19 cellular contexts compared by ENCODE assay signal in the genomic region with DNA sequence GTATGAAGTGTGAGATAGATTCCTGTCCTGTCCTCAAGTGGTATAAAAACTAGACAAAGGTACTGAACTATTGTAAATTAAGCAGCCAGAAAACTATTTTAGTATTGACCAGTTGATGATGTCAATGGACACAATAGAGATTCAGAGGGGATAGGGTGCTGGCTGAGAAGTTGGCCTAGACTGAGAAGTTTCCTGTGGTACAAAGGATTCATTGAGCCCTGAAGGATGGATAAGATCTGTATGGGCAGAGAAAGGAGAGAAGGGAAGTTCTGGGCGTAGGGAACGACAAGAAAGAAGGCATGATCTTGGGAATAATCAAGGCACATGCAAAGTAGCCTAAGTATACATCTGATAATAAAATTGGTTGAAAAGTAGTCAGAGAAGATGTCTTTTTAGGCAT. TPM values are rescaled to one million over a fixed set of nuclear protein-coding genes. Genes with fewer than 3 reads are reported as not detected.
A peak's percentile ranks its signal among the peaks of the same experiment; 100 is the strongest.
DNase-seq lines count a peak whose midpoint lies in the region; ATAC-seq and TF ChIP-seq lines count a peak whose summit lies in the region.
"Had no signal": no experiment of that assay in that cellular context is flagged by ENCODE, and none has a peak within 500 bp of the region (broad histone marks: within the 10 kb centered on the region; RNA-seq: fewer than 3 reads in every experiment).

No MANE protein-coding gene starts in this region.

- H3K36me3 ChIP-seq in GM23338 (ENCODE audit: insufficient read depth) = no peaks in the 10 kb centered on the region
- H3K36me3 ChIP-seq: breast epithelium, tibial artery had no signal

- no peaks in the 10 kb centered on the region for H3K79me2 ChIP-seq in GM23338 (replicated peaks; ENCODE audit: insufficient read depth)

- H3K27me3 ChIP-seq in GM23338 (ENCODE audit: insufficient read depth) = no peaks in the 10 kb centered on the region
- H3K27me3 ChIP-seq: breast epithelium, foreskin keratinocyte, tibial artery had no signal

- no peaks in the 10 kb centered on the region for H3K9me3 Mint-ChIP-seq in activated CD4-positive, alpha-beta T cell treated with anti-CD3 and anti-CD28 coated beads, Interleukin-2, amount 10 ng/mL, durations not matched to agents 7 days and 5 days
- H3K9me3 Mint-ChIP-seq in GM23338 (no peaks in the 10 kb centered on the region), nephron progenitor cell (no peaks in the 10 kb centered on the region)
- no peaks in the 10 kb centered on the region for H3K9me3 Mint-ChIP-seq in activated T-helper 2 cell treated with anti-CD3 and anti-CD28 coated beads, Interferon-gamma antibody, Interleukin-2, Interleukin-4, amounts not matched to agents 10 μg/mL and 5 μg/mL and 100 μg/mL, durations not matched to agents 14 hours and 24 hours and 36 hours
- H3K9me3 Mint-ChIP-seq: dendritic cell treated with granulocyte-macrophage colony-stimulating factor and Interleukin-4, amounts not matched to agents 40 ng/mL and 50 ng/mL, for 4 days had no signal

- H3K9me2 ChIP-seq in GM23338 (ENCODE audit: insufficient read depth) = peaks cover 8% of the 10 kb centered on the region; the same call in 1 of the 2 replicates

- no peak overlapping the region for H3K4me2 ChIP-seq in GM23338
- H3K4me2 ChIP-seq: A549, PC-9 had no signal

- H3K4me1 ChIP-seq in GM23338 (ENCODE audit: insufficient read depth) = peaks cover 36% of the 10 kb centered on the region
- H3K4me1 ChIP-seq: breast epithelium had no signal

- H2AFZ ChIP-seq in GM23338 = 0 out of 2 replicates have a peak overlapping the region, but pooled peaks have one; percentile 28
- H2AFZ ChIP-seq: PC-9 had no signal

- peaks cover 12% of the 10 kb centered on the region for H3F3A ChIP-seq in GM23338 (replicated peaks; ENCODE audit: low read depth)

- CTCF ChIA-PET in activated CD4-positive, alpha-beta T cell treated with anti-CD3 and anti-CD28 coated beads, Interleukin-2, amount 10 ng/mL, durations not matched to agents 7 days and 5 days (lab: Charles Lee) = interaction anchor here (4.9 kb wide), 1 partner anchor 12 kb away, joined by 43 read pairs; no protein-coding TSS in a partner anchor

- no peaks in the 10 kb centered on the region for H4K20me1 ChIP-seq in GM23338 (replicated peaks; ENCODE audit: insufficient read depth)

- POLR2A ChIA-PET in activated CD4-positive, alpha-beta T cell treated with anti-CD3 and anti-CD28 coated beads, Interleukin-2, amount 10 ng/mL, durations not matched to agents 7 days and 5 days (lab: Charles Lee) = no interaction called here

- H3K27ac ChIP-seq in GM23338 (ENCODE audit: low read depth) = no peak overlapping the region
- H3K27ac ChIP-seq: A549, breast epithelium, epithelial cell of prostate, foreskin keratinocyte, PC-9, tibial artery had no signal

- no peaks in the 10 kb centered on the region for H3K27me3 Mint-ChIP-seq in activated CD4-positive, alpha-beta T cell treated with anti-CD3 and anti-CD28 coated beads, Interleukin-2, amount 10 ng/mL, durations not matched to agents 7 days and 5 days
- peaks cover 5% of the 10 kb centered on the region for H3K27me3 Mint-ChIP-seq in GM23338 (ENCODE audit: insufficient read depth, low read depth, poor library complexity)
- no peaks in the 10 kb centered on the region for H3K27me3 Mint-ChIP-seq in activated T-helper 2 cell treated with anti-CD3 and anti-CD28 coated beads, Interferon-gamma antibody, Interleukin-2, Interleukin-4, amounts not matched to agents 10 μg/mL and 5 μg/mL and 100 μg/mL, durations not matched to agents 14 hours and 24 hours and 36 hours (ENCODE audit: low read depth)
- peaks cover 9% of the 10 kb centered on the region for H3K27me3 Mint-ChIP-seq in nephron progenitor cell (ENCODE audit: low read depth, poor library complexity)
- H3K27me3 Mint-ChIP-seq: dendritic cell treated with granulocyte-macrophage colony-stimulating factor and Interleukin-4, amounts not matched to agents 40 ng/mL and 50 ng/mL, for 4 days had no signal

- peaks cover 93% of the 10 kb centered on the region for H3K4me1 Mint-ChIP-seq in activated CD4-positive, alpha-beta T cell treated with anti-CD3 and anti-CD28 coated beads, Interleukin-2, amount 10 ng/mL, durations not matched to agents 7 days and 5 days
- H3K4me1 Mint-ChIP-seq in GM23338 (peaks cover 29% of the 10 kb centered on the region), nephron progenitor cell (peaks cover 41% of the 10 kb centered on the region)
- peaks cover 92% of the 10 kb centered on the region for H3K4me1 Mint-ChIP-seq in activated T-helper 2 cell treated with anti-CD3 and anti-CD28 coated beads, Interferon-gamma antibody, Interleukin-2, Interleukin-4, amounts not matched to agents 10 μg/mL and 5 μg/mL and 100 μg/mL, durations not matched to agents 14 hours and 24 hours and 36 hours (ENCODE audit: low read depth)

- peaks cover 96% of the 10 kb centered on the region for H3K36me3 Mint-ChIP-seq in activated CD4-positive, alpha-beta T cell treated with anti-CD3 and anti-CD28 coated beads, Interleukin-2, amount 10 ng/mL, durations not matched to agents 7 days and 5 days (ENCODE audit: low read depth)
- H3K36me3 Mint-ChIP-seq in GM23338 (ENCODE audit: low read depth) = no peaks in the 10 kb centered on the region
- H3K36me3 Mint-ChIP-seq in activated T-helper 2 cell treated with anti-CD3 and anti-CD28 coated beads, Interferon-gamma antibody, Interleukin-2, Interleukin-4, amounts not matched to agents 10 μg/mL and 5 μg/mL and 100 μg/mL, durations not matched to agents 14 hours and 24 hours and 36 hours (ENCODE audit: low read depth) = peaks cover 97% of the 10 kb centered on the region
- no peaks in the 10 kb centered on the region for H3K36me3 Mint-ChIP-seq in nephron progenitor cell (ENCODE audit: low read depth)

- TF ChIP-seq CTCF in GM23338 (conservative IDR thresholded peaks at IDR 0.05; ENCODE audit: low read depth in 2 of 2) = no peak
- no peak for TF ChIP-seq CTCF in nephron progenitor cell (IDR thresholded peaks at IDR 0.05)

- H3K4me3 Mint-ChIP-seq in activated CD4-positive, alpha-beta T cell treated with anti-CD3 and anti-CD28 coated beads, Interleukin-2, amount 10 ng/mL, durations not matched to agents 7 days and 5 days = peak overlapping the region; percentile 73
- no peak overlapping the region for H3K4me3 Mint-ChIP-seq in GM23338
- peak overlapping the region; percentile 78 for H3K4me3 Mint-ChIP-seq in activated T-helper 2 cell treated with anti-CD3 and anti-CD28 coated beads, Interferon-gamma antibody, Interleukin-2, Interleukin-4, amounts not matched to agents 10 μg/mL and 5 μg/mL and 100 μg/mL, durations not matched to agents 14 hours and 24 hours and 36 hours (ENCODE audit: low read depth)
- H3K4me3 Mint-ChIP-seq in nephron progenitor cell = no peak overlapping the region
- H3K4me3 Mint-ChIP-seq: dendritic cell treated with granulocyte-macrophage colony-stimulating factor and Interleukin-4, amounts not matched to agents 40 ng/mL and 50 ng/mL, for 4 days had no signal

- intact Hi-C loops in activated T-helper 2 cell treated with anti-CD3 and anti-CD28 coated beads, Interferon-gamma antibody, Interleukin-2, Interleukin-4, amounts not matched to agents 10 μg/mL and 5 μg/mL and 100 μg/mL, durations not matched to agents 14 hours and 24 hours and 36 hours (cut with micrococcal nuclease) = no loop called here

- no peak overlapping the region for H3K4me3 ChIP-seq in GM23338
- H3K4me3 ChIP-seq: A549, breast epithelium, PC-9, tibial artery had no signal

- ATAC-seq in GM23338 (no peak), HG02678 (IDR thresholded peaks at IDR 0.05; ENCODE audit: unreplicated experiment) (no peak), GM18498 (IDR thresholded peaks at IDR 0.05; ENCODE audit: unreplicated experiment) (no peak), GM21528 (IDR thresholded peaks at IDR 0.05; ENCODE audit: low FRiP score, unreplicated experiment) (no peak)
- ATAC-seq: A549, foreskin keratinocyte, SK-N-SH treated with all-trans-retinoic acid at 6 μM for 48 hours had no signal

- no peak for DNase-seq in activated CD4-positive, alpha-beta T cell treated with anti-CD3 and anti-CD28 coated beads, Interleukin-2, amount 10 ng/mL, durations not matched to agents 7 days and 5 days
- DNase-seq in activated CD4-positive, alpha-beta T cell treated with anti-CD3 and anti-CD28 coated beads, Interleukin-2, amount 50 U/mL, for 1 hour = no peak
- DNase-seq in GM23338 (ENCODE audit: low spot score) = no peak
- no peak for DNase-seq in activated T-helper 2 cell treated with anti-CD3 and anti-CD28 coated beads, Interferon-gamma antibody, Interleukin-2, Interleukin-4, amounts not matched to agents 10 μg/mL and 5 μg/mL and 100 μg/mL, durations not matched to agents 14 hours and 24 hours and 36 hours (ENCODE audit: low spot score)
- DNase-seq in nephron progenitor cell = no peak
- DNase-seq: DMS79, foreskin keratinocyte, NCI-H1417, NCI-H82, PC-9, tibial artery had no signal

- peak overlapping the region; percentile 94 for H3K27ac Mint-ChIP-seq in activated CD4-positive, alpha-beta T cell treated with anti-CD3 and anti-CD28 coated beads, Interleukin-2, amount 10 ng/mL, durations not matched to agents 7 days and 5 days
- H3K27ac Mint-ChIP-seq in GM23338 = no peak overlapping the region
- peak overlapping the region; percentile 90 for H3K27ac Mint-ChIP-seq in activated T-helper 2 cell treated with anti-CD3 and anti-CD28 coated beads, Interferon-gamma antibody, Interleukin-2, Interleukin-4, amounts not matched to agents 10 μg/mL and 5 μg/mL and 100 μg/mL, durations not matched to agents 14 hours and 24 hours and 36 hours
- peak overlapping the region; percentile 2 for H3K27ac Mint-ChIP-seq in nephron progenitor cell
- H3K27ac Mint-ChIP-seq: dendritic cell treated with granulocyte-macrophage colony-stimulating factor and Interleukin-4, amounts not matched to agents 40 ng/mL and 50 ng/mL, for 4 days had no signal

RNA-seq across cellular contexts. Expression of gene DAD1, which starts 44.6 kb away (rescaled TPM):
- 100 to 1,000 TPM; 169 to 233 TPM for total RNA-seq in activated CD4-positive, alpha-beta T cell treated with anti-CD3 and anti-CD28 coated beads, Interleukin-2, amount 10 ng/mL, durations not matched to agents 7 days and 5 days
- total RNA-seq in GM23338 (2014; rRNA removed; shearing (Covaris generic)) = 180 and 213 TPM in 2 replicates
- polyA plus RNA-seq in GM23338 (2016; fragmentation: Nextera tagmentation; extraction: Ambion mirVana) = 236 and 252 TPM in 2 replicates
- 246 and 256 TPM in 2 replicates for total RNA-seq in activated T-helper 2 cell treated with anti-CD3 and anti-CD28 coated beads, Interferon-gamma antibody, Interleukin-2, Interleukin-4, amounts not matched to agents 10 μg/mL and 5 μg/mL and 100 μg/mL, durations not matched to agents 14 hours and 24 hours and 36 hours

RNA-seq across cellular contexts. Expression of gene ABHD4, which starts 53.7 kb away (rescaled TPM):
- 10 to 100 TPM in 1 of 2 experiments, 1 to 10 TPM in 1; 8.3 to 10.4 TPM for total RNA-seq in activated CD4-positive, alpha-beta T cell treated with anti-CD3 and anti-CD28 coated beads, Interleukin-2, amount 10 ng/mL, durations not matched to agents 7 days and 5 days
- 38.8 and 40.0 TPM in 2 replicates for total RNA-seq in GM23338 (2014; rRNA removed; shearing (Covaris generic))
- polyA plus RNA-seq in GM23338 (2016; fragmentation: Nextera tagmentation; extraction: Ambion mirVana) = 39.1 and 40.6 TPM in 2 replicates
- 9.2 and 10.8 TPM in 2 replicates for total RNA-seq in activated T-helper 2 cell treated with anti-CD3 and anti-CD28 coated beads, Interferon-gamma antibody, Interleukin-2, Interleukin-4, amounts not matched to agents 10 μg/mL and 5 μg/mL and 100 μg/mL, durations not matched to agents 14 hours and 24 hours and 36 hours

Comparison
In these comparisons a context has a peak if more than half of its experiments do, and no peak if none do; other contexts are left out.
1. H3K4me3 Mint-ChIP-seq: peak in activated CD4-positive, alpha-beta T cell treated with anti-CD3 and anti-CD28 coated beads, Interleukin-2, amount 10 ng/mL, durations not matched to agents 7 days and 5 days (single experiment) and activated T-helper 2 cell treated with anti-CD3 and anti-CD28 coated beads, Interferon-gamma antibody, Interleukin-2, Interleukin-4, amounts not matched to agents 10 μg/mL and 5 μg/mL and 100 μg/mL, durations not matched to agents 14 hours and 24 hours and 36 hours (single experiment); none in GM23338 (single experiment) and nephron progenitor cell (single experiment).